ENCODE assay signal across 10 cellular contexts in the genomic region with DNA sequence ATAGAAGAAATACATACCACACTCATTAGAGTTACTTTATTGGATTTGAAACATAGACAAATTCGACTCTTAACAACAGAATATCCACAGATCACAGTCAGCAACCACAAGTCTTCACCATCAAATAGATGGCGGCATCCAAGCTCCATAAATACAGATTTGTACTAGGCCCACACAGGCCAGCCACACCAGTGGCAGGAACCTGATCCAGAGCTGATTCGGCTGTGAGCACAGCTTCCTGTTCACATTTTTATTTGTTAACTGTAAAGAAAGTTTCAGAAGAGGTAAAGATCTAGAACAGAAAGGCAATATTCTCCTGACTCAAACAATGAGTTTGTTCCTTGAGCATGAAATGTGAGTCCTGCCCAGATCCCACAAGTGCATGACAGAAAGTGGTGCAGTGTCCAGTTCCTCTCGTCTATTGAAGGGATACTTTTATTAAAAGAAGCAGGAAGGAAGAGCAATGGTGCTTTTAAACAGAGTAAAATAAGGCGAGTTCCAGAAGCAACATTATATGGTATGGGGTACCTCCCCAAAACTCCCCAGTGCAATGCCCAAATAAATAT.
DNase-seq lines count a peak whose midpoint lies in the region; ATAC-seq and TF ChIP-seq lines count a peak whose summit lies in the region.
"Had no signal": no experiment of that assay in that cellular context is flagged by ENCODE, and none has a peak within 500 bp of the region (broad histone marks: within the 10 kb centered on the region; RNA-seq: fewer than 3 reads in every experiment).

No MANE protein-coding gene starts in this region.

- peak overlapping the region; percentile 77 for H3K4me3 ChIP-seq in CD4-positive, CD25-positive, alpha-beta regulatory T cell (ENCODE audit: low read depth, low read length)
- H3K4me3 ChIP-seq in IMR-90 (ENCODE audit: insufficient read depth, low read depth, low read length) (no peak overlapping the region), coronary artery (peak overlapping the region; percentile 21), parathyroid adenoma (ENCODE audit: low read depth, low read length) (no peak overlapping the region)

- no peak overlapping the region for H3K4me3 Mint-ChIP-seq in CD4-positive, CD25-positive, alpha-beta regulatory T cell

- no peaks in the 10 kb centered on the region for H3K9me3 ChIP-seq in CD4-positive, CD25-positive, alpha-beta regulatory T cell (ENCODE audit: control insufficient read depth in 2 of 2, low read length in 2 of 2)
- H3K9me3 ChIP-seq in IMR-90 (ENCODE audit: control insufficient read depth, insufficient read depth, low read length): no peaks in the 10 kb centered on the region
- H3K9me3 ChIP-seq in parathyroid adenoma (ENCODE audit: control insufficient read depth, low read length): no peaks in the 10 kb centered on the region

- peak overlapping the region; percentile 32; the same call in 1 of the 3 replicates for H2BK15ac ChIP-seq in IMR-90 (ENCODE audit: low read depth, low read length)

- no peak overlapping the region for H3K9ac ChIP-seq in IMR-90 (ENCODE audit: low read depth, low read length)
- H3K9ac ChIP-seq in parathyroid adenoma: no peak overlapping the region

- H3K27ac ChIP-seq in CD4-positive, CD25-positive, alpha-beta regulatory T cell (ENCODE audit: insufficient read depth, low read length, poor library complexity, severe bottlenecking): peak overlapping the region; percentile 91
- peak overlapping the region; percentile 25; the same call in 1 of the 2 replicates for H3K27ac ChIP-seq in IMR-90 (ENCODE audit: insufficient read depth, low read length)
- H3K27ac ChIP-seq in coronary artery: peak overlapping the region in 1 of 2 donors; percentile 66
- H3K27ac ChIP-seq in parathyroid adenoma: no peak overlapping the region
- H3K27ac ChIP-seq: RWPE1 had no signal

- H3K27me3 Mint-ChIP-seq in CD4-positive, CD25-positive, alpha-beta regulatory T cell: no peaks in the 10 kb centered on the region

- TF ChIP-seq CTCF in IMR-90 (conservative IDR thresholded peaks at IDR 0.05; ENCODE audit: low read depth, low read length): no peak
- TF ChIP-seq CTCF in coronary artery (IDR thresholded peaks at IDR 0.05): no peak
- no peak for TF ChIP-seq CTCF in parathyroid adenoma (IDR thresholded peaks at IDR 0.05)

- no peak for TF ChIP-seq RAD21 in IMR-90 (IDR thresholded peaks at IDR 0.05; ENCODE audit: low read length)

- H3K27ac Mint-ChIP-seq in CD4-positive, CD25-positive, alpha-beta regulatory T cell: peak overlapping the region in 1 of 3 donors; percentile 97

- POLR2A ChIA-PET in IMR-90 (lab: Charles Lee; ENCODE audit: unreplicated experiment): no interaction called here

- no peaks in the 10 kb centered on the region for H3K9me3 Mint-ChIP-seq in CD4-positive, CD25-positive, alpha-beta regulatory T cell

- H4K91ac ChIP-seq in IMR-90 (ENCODE audit: insufficient read depth, low read depth, low read length): no peak overlapping the region; the same call in 1 of the 2 replicates

- ATAC-seq in CD4-positive, CD25-positive, alpha-beta regulatory T cell (ENCODE audit: low read depth in 2 of 2): no peak
- ATAC-seq in IMR-90 (ENCODE audit: low read depth) (no peak), left lobe of liver (no peak)

- peak in 2 of 3 donors; percentile 34 to 71 for DNase-seq in CD4-positive, CD25-positive, alpha-beta regulatory T cell
- DNase-seq in IMR-90 (no peak), coronary artery (ENCODE audit: low spot score) (no peak), KG1 (lab: John Stamatoyannopoulos, UW) (no peak), left lobe of liver (ENCODE audit: low spot score) (no peak)
- no peak for DNase-seq in activated effector memory CD4-positive, alpha-beta T cell treated with Interleukin-2 at 50 U/mL for 16 hours
- no peak for DNase-seq in activated CD4-positive, CD25-positive, alpha-beta regulatory T cell treated with anti-CD3 and anti-CD28 coated beads, Interleukin-2, amount 50 U/mL, for 72 hours
- DNase-seq: NCI-H2029 treated with DMSO at 0.1 percent for 48 hours had no signal

- no TSS peak for BruUV-seq in IMR-90 (replicated peaks; lab: Mats Ljungman, UMichigan)

- dilution Hi-C loops in IMR-90 (cut with HindIII; ENCODE audit: low sequenced_read_pairs, unreplicated experiment): no loop called here

- H3K9me1 ChIP-seq in IMR-90 (ENCODE audit: insufficient read depth, low read length): peaks cover 8% of the 10 kb centered on the region

- H4K5ac ChIP-seq in IMR-90 (ENCODE audit: low read depth, low read length): no peak overlapping the region

- H3K36me3 ChIP-seq in CD4-positive, CD25-positive, alpha-beta regulatory T cell (ENCODE audit: control insufficient read depth, insufficient read depth, low read length): no peaks in the 10 kb centered on the region
- H3K36me3 ChIP-seq in IMR-90 (ENCODE audit: control insufficient read depth, insufficient read depth, low read length): peaks cover 3% of the 10 kb centered on the region
- no peaks in the 10 kb centered on the region for H3K36me3 ChIP-seq in parathyroid adenoma (ENCODE audit: control insufficient read depth, insufficient read depth, low read length)

- TF ChIP-seq POLR2A in IMR-90 (IDR thresholded peaks at IDR 0.05; ENCODE audit: low read depth, low read length): no peak

- intact Hi-C loops in IMR-90 (cut with micrococcal nuclease): no loop called here

- peak overlapping the region; percentile 54; the same call in 1 of the 2 replicates for H3K4ac ChIP-seq in IMR-90 (ENCODE audit: low read depth, low read length)

- WGBS in IMR-90 (ENCODE audit: extremely low coverage in 2 of 2, insufficient read length in 1 of 2), 2 experiments: 100% methylated on average over 1 of the region's 5 CpGs; no CpG with 5 or more reads in 1 of the 2 experiments

- H2AFZ ChIP-seq in IMR-90 (replicated peaks; ENCODE audit: low read length, poor library complexity) (no peak overlapping the region), parathyroid adenoma (no peak overlapping the region)

- H3K56ac ChIP-seq in IMR-90 (ENCODE audit: extremely low read depth, insufficient read depth, low read length): no peak overlapping the region

- H3K4me1 ChIP-seq in CD4-positive, CD25-positive, alpha-beta regulatory T cell (ENCODE audit: control insufficient read depth, insufficient read depth, low read length, poor library complexity, severe bottlenecking): peaks cover 57% of the 10 kb centered on the region
- peaks cover 11% of the 10 kb centered on the region for H3K4me1 ChIP-seq in IMR-90 (ENCODE audit: control insufficient read depth, insufficient read depth, low read length)
- H3K4me1 ChIP-seq in parathyroid adenoma: no peaks in the 10 kb centered on the region

- H3K23ac ChIP-seq in IMR-90 (ENCODE audit: low read depth, low read length): peak overlapping the region; percentile 57; the same call in 1 of the 2 replicates

- H3K79me1 ChIP-seq in IMR-90 (ENCODE audit: low read depth in 1 of 2, low read length in 2 of 2): peaks cover 32 to 81% of the 10 kb centered on the region in 2 experiments

- CTCF ChIA-PET in IMR-90 (lab: Yijun Ruan, JAX): no interaction called here

- in situ Hi-C loops in IMR-90 (cut with MboI; ENCODE audit: low sequenced_read_pairs): no loop called here

- H2AK9ac ChIP-seq in IMR-90 (replicated peaks; ENCODE audit: low read depth, low read length, poor library complexity): no peak overlapping the region

- H2BK120ac ChIP-seq in IMR-90 (ENCODE audit: low read depth, low read length): peak overlapping the region; percentile 3; the same call in 1 of the 2 replicates

- H2BK20ac ChIP-seq in IMR-90 (ENCODE audit: low read depth, low read length): peak overlapping the region; percentile 36; the same call in 1 of the 2 replicates

- peak overlapping the region; percentile 53; the same call in 1 of the 2 replicates for H3K18ac ChIP-seq in IMR-90 (ENCODE audit: low read depth, low read length)

- no peaks in the 10 kb centered on the region for H4K20me1 ChIP-seq in IMR-90 (ENCODE audit: insufficient read depth, low read length)

- H3K4me1 Mint-ChIP-seq in CD4-positive, CD25-positive, alpha-beta regulatory T cell: peaks cover 30 to 50% (median 44%) of the 10 kb centered on the region in 4 donors

- peak overlapping the region; percentile 18 for H3K14ac ChIP-seq in IMR-90 (replicated peaks; ENCODE audit: low read depth, low read length)

- H3K4me2 ChIP-seq in IMR-90 (ENCODE audit: low read depth, low read length) (peak overlapping the region; percentile 31; the same call in 1 of the 2 replicates), parathyroid adenoma (ENCODE audit: low read length) (peak overlapping the region; percentile 14)

- H3K36me3 Mint-ChIP-seq in CD4-positive, CD25-positive, alpha-beta regulatory T cell: peaks cover 11% of the 10 kb centered on the region

- peak overlapping the region in 1 of 2 experiments; percentile 46; a peak in 1 of 4 replicates for H4K8ac ChIP-seq in IMR-90 (ENCODE audit: low read depth in 2 of 2, low read length in 2 of 2)

- peaks cover 8% of the 10 kb centered on the region for H3K79me2 ChIP-seq in parathyroid adenoma

- H2AK5ac ChIP-seq in IMR-90 (ENCODE audit: low read depth, low read length): no peak overlapping the region

- H3K27me3 ChIP-seq in CD4-positive, CD25-positive, alpha-beta regulatory T cell (ENCODE audit: control insufficient read depth, insufficient read depth, low read length): no peaks in the 10 kb centered on the region
- H3K27me3 ChIP-seq in IMR-90 (ENCODE audit: control insufficient read depth, insufficient read depth, low read length) (no peaks in the 10 kb centered on the region), parathyroid adenoma (ENCODE audit: control insufficient read depth, insufficient read depth, low read length) (no peaks in the 10 kb centered on the region)

- H2BK5ac ChIP-seq in IMR-90 (ENCODE audit: low read depth, low read length, poor library complexity, severe bottlenecking): peak overlapping the region; percentile 4

TF ChIP-seq in IMR-90, 13 proteins besides CTCF, POLR2A, EP300 and RAD21 (continues in another document):
- no peak for TF ChIP-seq MXI1 (IDR thresholded peaks at IDR 0.05; ENCODE audit: borderline replicate concordance, low read depth, low read length)
- TF ChIP-seq FOS (IDR thresholded peaks at IDR 0.05; ENCODE audit: low read depth, low read length): no peak
- no peak for TF ChIP-seq RCOR1 (IDR thresholded peaks at IDR 0.05; ENCODE audit: insufficient replicate concordance, low read length)
- no peak for TF ChIP-seq NFE2L2 (IDR thresholded peaks at IDR 0.05; ENCODE audit: low read depth, low read length)
- TF ChIP-seq, protein P1, sequence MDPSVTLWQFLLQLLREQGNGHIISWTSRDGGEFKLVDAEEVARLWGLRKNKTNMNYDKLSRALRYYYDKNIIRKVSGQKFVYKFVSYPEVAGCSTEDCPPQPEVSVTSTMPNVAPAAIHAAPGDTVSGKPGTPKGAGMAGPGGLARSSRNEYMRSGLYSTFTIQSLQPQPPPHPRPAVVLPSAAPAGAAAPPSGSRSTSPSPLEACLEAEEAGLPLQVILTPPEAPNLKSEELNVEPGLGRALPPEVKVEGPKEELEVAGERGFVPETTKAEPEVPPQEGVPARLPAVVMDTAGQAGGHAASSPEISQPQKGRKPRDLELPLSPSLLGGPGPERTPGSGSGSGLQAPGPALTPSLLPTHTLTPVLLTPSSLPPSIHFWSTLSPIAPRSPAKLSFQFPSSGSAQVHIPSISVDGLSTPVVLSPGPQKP (IDR thresholded peaks at IDR 0.05; ENCODE audit: borderline replicate concordance, low read depth, low read length): no peak
- TF ChIP-seq BHLHE40 (IDR thresholded peaks at IDR 0.05; ENCODE audit: low read depth, low read length): no peak
- no peak for TF ChIP-seq CHD1 (IDR thresholded peaks at IDR 0.05; ENCODE audit: low read depth, low read length)

Comparison
In these comparisons a context has a peak if more than half of its experiments do, and no peak if none do; other contexts are left out.
1. DNase-seq: peak in CD4-positive, CD25-positive, alpha-beta regulatory T cell (2 of 3); none in IMR-90 (single experiment), coronary artery (single experiment), KG1 (single experiment), activated effector memory CD4-positive, alpha-beta T cell treated with Interleukin-2 at 50 U/mL for 16 hours (single experiment), left lobe of liver (single experiment) and activated CD4-positive, CD25-positive, alpha-beta regulatory T cell treated with anti-CD3 and anti-CD28 coated beads, Interleukin-2, amount 50 U/mL, for 72 hours (single experiment).
2. H3K4me3 ChIP-seq: peak in CD4-positive, CD25-positive, alpha-beta regulatory T cell (single experiment) and coronary artery (single experiment); none in IMR-90 (single experiment) and parathyroid adenoma (single experiment).